23 cellular contexts compared by ENCODE assay signal in the genomic region with DNA sequence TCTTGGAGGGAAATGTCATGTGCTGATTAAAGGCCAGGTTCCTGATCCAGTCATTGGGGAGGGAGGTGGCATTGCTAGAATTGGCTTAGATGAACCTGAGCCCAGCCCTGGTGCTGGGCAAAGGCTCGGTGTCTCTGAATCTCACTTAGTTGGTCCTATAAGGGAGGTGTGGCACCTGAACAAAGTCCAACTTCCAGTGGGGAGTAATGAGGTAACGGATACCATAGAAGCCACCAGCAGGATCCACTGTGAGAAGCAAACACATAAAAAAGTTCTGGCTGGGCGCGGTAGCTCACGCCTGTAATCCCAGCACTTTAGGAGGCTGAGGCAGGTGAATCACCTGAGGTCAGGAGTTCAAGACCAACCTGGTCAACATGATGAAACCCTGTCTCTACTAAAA.
"Had no signal": no experiment of that assay in that cellular context is flagged by ENCODE, and none has a peak within 500 bp of the region (broad histone marks: within the 10 kb centered on the region; RNA-seq: fewer than 3 reads in every experiment).

No MANE protein-coding gene starts in this region.

- H3K4me2 ChIP-seq: hepatocyte had no signal

- H3K27me3 ChIP-seq: adrenal gland, body of pancreas, dorsolateral prefrontal cortex, gastroesophageal sphincter, hepatocyte, right lobe of liver, uterus had no signal

- H3K9me3 ChIP-seq: adrenal gland, body of pancreas, gastroesophageal sphincter, lower lobe of right lung, right lobe of liver, thoracic aorta, uterus had no signal

- H3K4me1 ChIP-seq: uterus had no signal

- H2AFZ ChIP-seq: hepatocyte had no signal

- H3K36me3 ChIP-seq: adrenal gland, gastroesophageal sphincter, lower lobe of right lung, right lobe of liver, thoracic aorta, uterus had no signal

- H3K4me3 ChIP-seq: adrenal gland, body of pancreas, dorsolateral prefrontal cortex, gastroesophageal sphincter, hepatocyte, lower lobe of right lung, right lobe of liver, thoracic aorta, uterus had no signal

- H3K27ac ChIP-seq: adrenal gland, body of pancreas, dorsolateral prefrontal cortex, gastroesophageal sphincter, hepatocyte, lower lobe of right lung, right lobe of liver, thoracic aorta, uterus had no signal

- ATAC-seq: activated CD4-positive, CD25-positive, alpha-beta regulatory T cell treated with anti-CD3 and anti-CD28 coated beads, Interleukin-2, amount 50 U/mL, for 24 hours; body of pancreas; gastroesophageal sphincter; lower lobe of right lung; stimulated activated effector memory CD8-positive, alpha-beta T cell treated with anti-CD3 and anti-CD28 coated beads, Interleukin-12 subunit alpha, Interleukin-12 subunit beta, amount 100 ng/mL, for 72 hours had no signal

- DNase-seq: activated CD4-positive, alpha-beta T cell treated with anti-CD3 and anti-CD28 coated beads for 48 hours; activated CD4-positive, alpha-beta T cell treated with anti-CD3 and anti-CD28 coated beads, Interleukin-2, amount 50 U/mL, for 48 hours; activated CD8-positive, alpha-beta memory T cell treated with anti-CD3 and anti-CD28 coated beads for 24 hours; activated effector memory CD4-positive, alpha-beta T cell treated with anti-CD3 and anti-CD28 coated beads, Interleukin-2, amount 50 U/mL, for 16 hours; activated naive CD4-positive, alpha-beta T cell treated with anti-CD3 and anti-CD28 coated beads for 36 hours; activated naive CD8-positive, alpha-beta T cell treated with anti-CD3 and anti-CD28 coated beads for 36 hours; activated T-cell treated with anti-CD3 and anti-CD28 coated beads, Interleukin-2, amount 50 U/mL, for 1 hour; adrenal gland; body of pancreas; dorsolateral prefrontal cortex; effector memory CD4-positive, alpha-beta T cell; erythroblast; lower lobe of right lung; mesenchymal stem cell; right lobe of liver; stimulated activated CD4-positive, alpha-beta T cell treated with anti-CD3 and anti-CD28 coated beads, Interleukin-12 subunit alpha, Interleukin-12 subunit beta, amount 100 ng/mL, for 4 hours; stimulated activated CD4-positive, alpha-beta T cell treated with anti-CD3 and anti-CD28 coated beads, Interleukin-4, amount 100 ng/mL, for 1 hour; uterus had no signal
